ENCODE assay signal across 1 cellular context in the genomic region with DNA sequence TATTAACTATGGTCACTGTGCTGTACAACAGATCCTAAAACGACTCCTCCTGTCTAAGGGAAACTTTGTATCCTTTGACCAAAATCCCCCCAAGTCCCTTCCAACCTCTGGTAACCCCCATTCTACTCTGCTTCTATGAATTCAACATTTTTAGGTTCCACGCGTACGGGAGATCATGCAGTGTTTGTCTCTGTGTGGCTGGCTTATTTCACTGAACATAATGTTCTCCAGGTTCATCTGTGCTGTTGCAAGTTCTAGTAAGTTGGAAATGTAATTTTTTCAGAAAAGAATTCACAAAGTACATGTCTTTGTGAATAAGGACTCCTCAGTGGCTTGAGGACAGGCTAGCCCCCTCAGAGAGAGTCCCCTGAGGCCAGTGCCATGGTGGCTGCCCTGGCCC.
TF ChIP-seq lines count a peak whose summit lies in the region.

No MANE protein-coding gene starts in this region.

TF ChIP-seq in WTC11, 78 proteins besides CTCF, POLR2A, EP300 and RAD21:
- TF ChIP-seq ELF4 (CRISPR knock-in tag; IDR thresholded peaks at IDR 0.05; ENCODE audit: low read depth) (no peak), OVOL2 (CRISPR knock-in tag; IDR thresholded peaks at IDR 0.05; ENCODE audit: borderline replicate concordance) (no peak), ZNF423 (CRISPR knock-in tag; IDR thresholded peaks at IDR 0.05) (no peak), ZNF232 (CRISPR knock-in tag; IDR thresholded peaks at IDR 0.05) (no peak)
- TF ChIP-seq, protein P1, sequence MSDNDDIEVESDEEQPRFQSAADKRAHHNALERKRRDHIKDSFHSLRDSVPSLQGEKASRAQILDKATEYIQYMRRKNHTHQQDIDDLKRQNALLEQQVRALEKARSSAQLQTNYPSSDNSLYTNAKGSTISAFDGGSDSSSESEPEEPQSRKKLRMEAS (CRISPR knock-in tag; IDR thresholded peaks at IDR 0.05): no peak
